ENCODE assay signal across 8 cellular contexts in genomic region chr2:175168564-175168945, GRCh38. TPM values are rescaled to one million over a fixed set of nuclear protein-coding genes. Genes with fewer than 3 reads are reported as not detected.
DNase-seq lines count a peak whose midpoint lies in the region; ATAC-seq and TF ChIP-seq lines count a peak whose summit lies in the region.

No MANE protein-coding gene starts in this region.

- H2AFZ ChIP-seq in DND-41 (ENCODE audit: low read depth, low read length) (peak overlapping the region; percentile 96), IMR-90 (replicated peaks; ENCODE audit: low read length, poor library complexity) (peak overlapping the region; percentile 99)

- H4K20me1 ChIP-seq in DND-41 (ENCODE audit: insufficient read depth, low read length): peaks cover 26% of the 10 kb centered on the region; the same call in 1 of the 2 replicates
- peaks cover 18% of the 10 kb centered on the region; the same call in 1 of the 2 replicates for H4K20me1 ChIP-seq in IMR-90 (ENCODE audit: insufficient read depth, low read length)

- no peaks in the 10 kb centered on the region for H3K27me3 ChIP-seq in DND-41 (ENCODE audit: insufficient read depth, low read length, poor library complexity)
- H3K27me3 ChIP-seq in IMR-90 (ENCODE audit: control insufficient read depth, insufficient read depth, low read length): no peaks in the 10 kb centered on the region
- no peaks in the 10 kb centered on the region for H3K27me3 ChIP-seq in duodenal mucosa (ENCODE audit: control insufficient read depth in 1 of 2, insufficient read depth in 2 of 2, low read length in 2 of 2)

- H3K4me2 ChIP-seq in DND-41 (ENCODE audit: insufficient read depth, low read length) (peak overlapping the region; percentile 78), IMR-90 (ENCODE audit: low read depth, low read length) (peak overlapping the region; percentile 56)

- H3K79me1 ChIP-seq in IMR-90 (ENCODE audit: low read depth in 1 of 2, low read length in 2 of 2): peaks cover 0 to 15% of the 10 kb centered on the region in 2 experiments; a peak in 2 of 4 replicates

- no peak for TF ChIP-seq CTCF in DND-41 (IDR thresholded peaks at IDR 0.05; ENCODE audit: borderline replicate concordance, extremely low read depth, low read length, poor library complexity, severe bottlenecking)
- TF ChIP-seq CTCF in IMR-90 (conservative IDR thresholded peaks at IDR 0.05; ENCODE audit: low read depth, low read length): no peak
- TF ChIP-seq CTCF in omental fat pad (IDR thresholded peaks at IDR 0.05): no peak

- no peak overlapping the region; the same call in 1 of the 2 replicates for H3K56ac ChIP-seq in IMR-90 (ENCODE audit: extremely low read depth, insufficient read depth, low read length)

- no peak overlapping the region for H3K18ac ChIP-seq in IMR-90 (ENCODE audit: low read depth, low read length)

- peaks cover 54% of the 10 kb centered on the region for H3K79me2 ChIP-seq in DND-41 (ENCODE audit: insufficient read depth, low read length)

- peak overlapping the region; percentile 41 to 88; a peak in 3 of 4 replicates for H3K4me3 ChIP-seq in DND-41 (ENCODE audit: low read depth in 1 of 2, low read length in 2 of 2)
- peak overlapping the region; percentile 78 for H3K4me3 ChIP-seq in IMR-90 (ENCODE audit: insufficient read depth, low read depth, low read length)
- peak overlapping the region; percentile 90 to 100 for H3K4me3 ChIP-seq in duodenal mucosa (ENCODE audit: low read depth in 1 of 2, low read length in 2 of 2)

- intact Hi-C loops in IMR-90 (cut with micrococcal nuclease): no loop called here

- H4K5ac ChIP-seq in IMR-90 (ENCODE audit: low read depth, low read length): no peak overlapping the region

- H3K4me1 ChIP-seq in DND-41 (ENCODE audit: insufficient read depth, low read length) (peaks cover 48% of the 10 kb centered on the region), IMR-90 (ENCODE audit: control insufficient read depth, insufficient read depth, low read length) (no peaks in the 10 kb centered on the region), duodenal mucosa (ENCODE audit: control insufficient read depth in 1 of 2, insufficient read depth in 2 of 2, low read length in 2 of 2) (peaks cover 12 to 17% of the 10 kb centered on the region in 2 donors)

- peak overlapping the region; percentile 59; the same call in 1 of the 2 replicates for H3K14ac ChIP-seq in IMR-90 (replicated peaks; ENCODE audit: low read depth, low read length)

- H2BK5ac ChIP-seq in IMR-90 (ENCODE audit: low read depth, low read length, poor library complexity, severe bottlenecking): peak overlapping the region; percentile 4

- H2BK120ac ChIP-seq in IMR-90 (ENCODE audit: low read depth, low read length): peak overlapping the region; percentile 49; the same call in 1 of the 2 replicates

- ATAC-seq in DND-41 (ENCODE audit: insufficient read depth, low read depth): no peak; the same call in 2 of the 3 replicates
- ATAC-seq in GM21515 (IDR thresholded peaks at IDR 0.05; ENCODE audit: unreplicated experiment): peak; percentile 27
- peak; percentile 5 for ATAC-seq in IMR-90 (ENCODE audit: low read depth)
- peak; percentile 62 for ATAC-seq in omental fat pad (ENCODE audit: low FRiP score)

- BruUV-seq in IMR-90 (replicated peaks; lab: Mats Ljungman, UMichigan): no TSS peak

- H3K36me3 ChIP-seq in DND-41 (ENCODE audit: insufficient read depth, low read length) (no peaks in the 10 kb centered on the region; the same call in 1 of the 2 replicates), IMR-90 (ENCODE audit: control insufficient read depth, insufficient read depth, low read length) (peaks cover 2% of the 10 kb centered on the region; the same call in 1 of the 2 replicates), duodenal mucosa (ENCODE audit: control insufficient read depth in 1 of 2, insufficient read depth in 2 of 2, low read length in 2 of 2) (peaks cover 0 to 5% of the 10 kb centered on the region in 2 donors)

- H3K4ac ChIP-seq in IMR-90 (ENCODE audit: low read depth, low read length): peak overlapping the region; percentile 63; the same call in 1 of the 2 replicates

- H3K9me1 ChIP-seq in IMR-90 (ENCODE audit: insufficient read depth, low read length): peaks cover 2% of the 10 kb centered on the region; the same call in 1 of the 2 replicates

- CTCF ChIA-PET in IMR-90 (lab: Yijun Ruan, JAX): no interaction called here

- H2BK20ac ChIP-seq in IMR-90 (ENCODE audit: low read depth, low read length): no peak overlapping the region

- DNase-seq in DND-41 (no peak), IMR-90 (no peak), omental fat pad (ENCODE audit: low spot score) (no peak), NCI-H226 (no peak)
- no peak for DNase-seq in activated CD8-positive, alpha-beta memory T cell treated with anti-CD3 and anti-CD28 coated beads, Interleukin-2, amount 50 U/mL, for 4 hours
- DNase-seq in stimulated activated CD4-positive, alpha-beta T cell treated with anti-CD3 and anti-CD28 coated beads, Interleukin-4, amount 100 ng/mL, for 1 hour: no peak

- H2AK9ac ChIP-seq in IMR-90 (replicated peaks; ENCODE audit: low read depth, low read length, poor library complexity): peak overlapping the region; percentile 59

- peak overlapping the region; percentile 74; the same call in 1 of the 2 replicates for H3K23ac ChIP-seq in IMR-90 (ENCODE audit: low read depth, low read length)

- in situ Hi-C loops in IMR-90 (cut with MboI; ENCODE audit: low sequenced_read_pairs): no loop called here

- POLR2A ChIA-PET in IMR-90 (lab: Charles Lee; ENCODE audit: unreplicated experiment): no interaction called here

- H3K9me3 ChIP-seq in DND-41 (ENCODE audit: insufficient read depth, low read length, severe bottlenecking): no peaks in the 10 kb centered on the region
- H3K9me3 ChIP-seq in IMR-90 (ENCODE audit: control insufficient read depth, insufficient read depth, low read length): no peaks in the 10 kb centered on the region
- no peaks in the 10 kb centered on the region for H3K9me3 ChIP-seq in duodenal mucosa (ENCODE audit: control insufficient read depth in 1 of 2, low read length in 2 of 2)

- H3K27ac ChIP-seq in DND-41 (ENCODE audit: low read length) (peak overlapping the region; percentile 89), IMR-90 (ENCODE audit: insufficient read depth, low read length) (peak overlapping the region; percentile 22), duodenal mucosa (ENCODE audit: low read depth, low read length) (peak overlapping the region; percentile 90)

- dilution Hi-C loops in IMR-90 (cut with HindIII; ENCODE audit: low sequenced_read_pairs, unreplicated experiment): no loop called here

- no peak overlapping the region for H2AK5ac ChIP-seq in IMR-90 (ENCODE audit: low read depth, low read length)

- no peak for TF ChIP-seq RAD21 in IMR-90 (IDR thresholded peaks at IDR 0.05; ENCODE audit: low read length)

- H3K9ac ChIP-seq in DND-41 (ENCODE audit: low read depth, low read length) (peak overlapping the region; percentile 73), IMR-90 (ENCODE audit: low read depth, low read length) (peak overlapping the region; percentile 53), duodenal mucosa (ENCODE audit: low read depth in 1 of 2, low read length in 2 of 2) (peak overlapping the region; percentile 67 to 71)

- peak overlapping the region; percentile 8 to 41; a peak in 1 of 4 replicates for H4K8ac ChIP-seq in IMR-90 (ENCODE audit: low read depth in 2 of 2, low read length in 2 of 2)

- no peak overlapping the region for H4K91ac ChIP-seq in IMR-90 (ENCODE audit: insufficient read depth, low read depth, low read length)

- H2BK15ac ChIP-seq in IMR-90 (ENCODE audit: low read depth, low read length): no peak overlapping the region; the same call in 2 of the 3 replicates

- TF ChIP-seq POLR2A in IMR-90 (IDR thresholded peaks at IDR 0.05; ENCODE audit: low read depth, low read length): no peak

- no CpG with 5 or more reads among the region's 11 CpGs for WGBS in IMR-90 (ENCODE audit: extremely low coverage in 2 of 2, insufficient read length in 1 of 2), 2 experiments

TF ChIP-seq in IMR-90, 13 proteins besides CTCF, POLR2A, EP300 and RAD21:
- TF ChIP-seq NFE2L2 (IDR thresholded peaks at IDR 0.05; ENCODE audit: low read depth, low read length): no peak
- TF ChIP-seq FOS (IDR thresholded peaks at IDR 0.05; ENCODE audit: low read depth, low read length): no peak
- no peak for TF ChIP-seq MAFK (IDR thresholded peaks at IDR 0.05; ENCODE audit: low read depth, low read length)
- no peak for TF ChIP-seq CEBPB (IDR thresholded peaks at IDR 0.05; ENCODE audit: low read depth, low read length)
- no peak for TF ChIP-seq USF2 (IDR thresholded peaks at IDR 0.05; ENCODE audit: low read depth, low read length)
- no peak for TF ChIP-seq RFX5 (IDR thresholded peaks at IDR 0.05; ENCODE audit: low read depth, low read length)
- no peak for TF ChIP-seq MXI1 (IDR thresholded peaks at IDR 0.05; ENCODE audit: borderline replicate concordance, low read depth, low read length)
- no peak for TF ChIP-seq SMC3 (IDR thresholded peaks at IDR 0.05; ENCODE audit: low read depth, low read length)

RNA-seq across cellular contexts. Expression of gene ATF2, which starts 0.6 kb away (rescaled TPM):
- total RNA-seq in IMR-90 (2012; rRNA removed) (51.1 and 60.0 TPM in 2 replicates), omental fat pad (10 to 100 TPM; 49.3 to 66.8 (median 54.7) TPM)
- 23.2 and 24.1 TPM in 2 replicates for polyA plus RNA-seq in IMR-90 (2012; rRNA removed)
- polyA plus RNA-seq in IMR-90 (2012; cell fraction: cytosol; rRNA removed): 8.3 and 8.6 TPM in 2 replicates
- polyA plus RNA-seq in IMR-90 (2012; cell fraction: nucleus; rRNA removed; ENCODE audit: low replicate concordance): 5.9 and 26.0 TPM in 2 replicates

RNA-seq across cellular contexts. Expression of gene ATP5MC3, which starts 13.0 kb away (rescaled TPM):
- total RNA-seq in IMR-90 (2012; rRNA removed): 167 and 226 TPM in 2 replicates
- polyA plus RNA-seq in IMR-90 (2012; rRNA removed): 365 and 385 TPM in 2 replicates
- 299 and 417 TPM in 2 replicates for polyA plus RNA-seq in IMR-90 (2012; cell fraction: cytosol; rRNA removed)
- 94.0 and 181 TPM in 2 replicates for polyA plus RNA-seq in IMR-90 (2012; cell fraction: nucleus; rRNA removed; ENCODE audit: low replicate concordance)
- 100 to 1,000 TPM; 111 to 259 (median 178) TPM for total RNA-seq in omental fat pad

Comparison
In these comparisons a context has a peak if more than half of its experiments do, and no peak if none do; other contexts are left out.
1. H3K27ac ChIP-seq: peak in every context shown above with its lines; median percentile 90 in duodenal mucosa; 89 in DND-41; 22 in IMR-90.